In genomic region chr2:241754042-241754441, GRCh38 we compare ENCODE assay signal across 24 cellular contexts. TPM values are rescaled to one million over a fixed set of nuclear protein-coding genes. Genes with fewer than 3 reads are reported as not detected.
"Had no signal": no experiment of that assay in that cellular context is flagged by ENCODE, and none has a peak within 500 bp of the region (broad histone marks: within the 10 kb centered on the region; RNA-seq: fewer than 3 reads in every experiment).

No MANE protein-coding gene starts in this region.

- H3K4me1 ChIP-seq: foreskin keratinocyte, pancreas had no signal

- H3K27ac ChIP-seq: cardiac muscle cell, foreskin keratinocyte, left ventricle myocardium inferior, neutrophil, pancreas, thyroid gland had no signal

- H3K9me3 ChIP-seq: left ventricle myocardium inferior, neutrophil, pancreas, thyroid gland had no signal

- H3K4me1 Mint-ChIP-seq: activated naive CD4-positive, alpha-beta T cell treated with anti-CD3 and anti-CD28 coated beads, Interleukin-2, amount 10 ng/mL, durations not matched to agents 7 days and 5 days; activated naive CD8-positive, alpha-beta T cell treated with anti-CD3 and anti-CD28 coated beads, Interleukin-2, amount 50 U/mL, for 24 hours had no signal

- H3K27me3 ChIP-seq: cardiac muscle cell, foreskin keratinocyte, neutrophil, pancreas, thyroid gland had no signal

- H3K27ac Mint-ChIP-seq: activated CD4-positive, alpha-beta memory T cell treated with anti-CD3 and anti-CD28 coated beads for 36 hours; activated naive CD4-positive, alpha-beta T cell treated with anti-CD3 and anti-CD28 coated beads, Interleukin-2, amount 10 ng/mL, durations not matched to agents 7 days and 5 days; activated naive CD8-positive, alpha-beta T cell treated with anti-CD3 and anti-CD28 coated beads, Interleukin-2, amount 50 U/mL, for 24 hours; stimulated activated naive CD8-positive, alpha-beta T cell treated with anti-CD3 and anti-CD28 coated beads, Interleukin-15, Interleukin-2, amounts not matched to agents 100 ng/mL and 50 ng/mL, for 24 hours; T-cell had no signal

- H3K9me3 Mint-ChIP-seq: activated CD4-positive, alpha-beta memory T cell treated with anti-CD3 and anti-CD28 coated beads for 36 hours; activated naive CD4-positive, alpha-beta T cell treated with anti-CD3 and anti-CD28 coated beads, Interleukin-2, amount 10 ng/mL, durations not matched to agents 7 days and 5 days; activated naive CD8-positive, alpha-beta T cell treated with anti-CD3 and anti-CD28 coated beads, Interleukin-2, amount 50 U/mL, for 24 hours; naive thymus-derived CD4-positive, alpha-beta T cell; stimulated activated naive CD8-positive, alpha-beta T cell treated with anti-CD3 and anti-CD28 coated beads, Interleukin-15, Interleukin-2, amounts not matched to agents 100 ng/mL and 50 ng/mL, for 24 hours; T-cell had no signal

- ATAC-seq: activated naive CD8-positive, alpha-beta T cell treated with anti-CD3 and anti-CD28 coated beads, Interleukin-2, amount 50 U/mL, for 24 hours; foreskin keratinocyte; naive thymus-derived CD4-positive, alpha-beta T cell; pancreas; right cardiac atrium; T-cell had no signal

- H3K4me3 ChIP-seq: cardiac muscle cell, left ventricle myocardium inferior, pancreas, thyroid gland had no signal

- DNase-seq: activated CD4-positive, alpha-beta memory T cell treated with anti-CD3 and anti-CD28 coated beads for 36 hours; activated CD4-positive, alpha-beta T cell treated with anti-CD3 and anti-CD28 coated beads for 48 hours; activated effector memory CD4-positive, alpha-beta T cell treated with anti-CD3 and anti-CD28 coated beads, Interleukin-2, amount 50 U/mL, for 16 hours; activated naive CD4-positive, alpha-beta T cell treated with anti-CD3 and anti-CD28 coated beads, Interleukin-2, amount 10 ng/mL, durations not matched to agents 7 days and 5 days; activated naive CD8-positive, alpha-beta T cell treated with anti-CD3 and anti-CD28 coated beads, Interleukin-2, amount 50 U/mL, for 24 hours; activated T-cell treated with anti-CD3 and anti-CD28 coated beads, Interleukin-2, amount 50 U/mL, for 48 hours; erythroblast; foreskin keratinocyte; left ventricle myocardium inferior; naive thymus-derived CD4-positive, alpha-beta T cell; stimulated activated CD4-positive, alpha-beta T cell treated with anti-CD3 and anti-CD28 coated beads, Interleukin-4, amount 100 ng/mL, for 24 hours; substantia nigra; T-cell; T1000; thyroid gland had no signal

- H3K4me3 Mint-ChIP-seq: activated CD4-positive, alpha-beta memory T cell treated with anti-CD3 and anti-CD28 coated beads for 36 hours; activated naive CD4-positive, alpha-beta T cell treated with anti-CD3 and anti-CD28 coated beads, Interleukin-2, amount 10 ng/mL, durations not matched to agents 7 days and 5 days; activated naive CD8-positive, alpha-beta T cell treated with anti-CD3 and anti-CD28 coated beads, Interleukin-2, amount 50 U/mL, for 24 hours; naive thymus-derived CD4-positive, alpha-beta T cell; stimulated activated naive CD8-positive, alpha-beta T cell treated with anti-CD3 and anti-CD28 coated beads, Interleukin-15, Interleukin-2, amounts not matched to agents 100 ng/mL and 50 ng/mL, for 24 hours; T-cell had no signal

- H3K36me3 ChIP-seq: cardiac muscle cell had no signal

- H3K27me3 Mint-ChIP-seq: activated CD4-positive, alpha-beta memory T cell treated with anti-CD3 and anti-CD28 coated beads for 36 hours; activated naive CD4-positive, alpha-beta T cell treated with anti-CD3 and anti-CD28 coated beads, Interleukin-2, amount 10 ng/mL, durations not matched to agents 7 days and 5 days; activated naive CD8-positive, alpha-beta T cell treated with anti-CD3 and anti-CD28 coated beads, Interleukin-2, amount 50 U/mL, for 24 hours; naive thymus-derived CD4-positive, alpha-beta T cell; stimulated activated naive CD8-positive, alpha-beta T cell treated with anti-CD3 and anti-CD28 coated beads, Interleukin-15, Interleukin-2, amounts not matched to agents 100 ng/mL and 50 ng/mL, for 24 hours; T-cell had no signal

RNA-seq across cellular contexts. Expression of gene GAL3ST2, which starts 22.6 kb away (rescaled TPM):
- total RNA-seq: foreskin keratinocyte, glomerular endothelial cell, kidney epithelial cell, left ventricle myocardium inferior, lung microvascular endothelial cell, pancreas, pulmonary artery endothelial cell, thyroid gland had no signal

RNA-seq across cellular contexts. Expression of gene NEU4, which starts 55.0 kb away (rescaled TPM):
- total RNA-seq: foreskin keratinocyte, kidney epithelial cell, left ventricle myocardium inferior, pancreas, pulmonary artery endothelial cell had no signal
